1 cellular context compared by ENCODE assay signal in genomic region chr17:74870512-74870911, GRCh38.
TF ChIP-seq lines count a peak whose summit lies in the region.

No MANE protein-coding gene starts in this region.

TF ChIP-seq in HepG2, 621 proteins besides CTCF, POLR2A, EP300 and RAD21 (continues in another document):
- no peak for TF ChIP-seq ZNF652 (CRISPR knock-in tag; IDR thresholded peaks at IDR 0.05; ENCODE audit: borderline replicate concordance, low read depth)
- TF ChIP-seq DMAP1 (CRISPR knock-in tag; IDR thresholded peaks at IDR 0.05) = 0 out of 2 replicates have a peak, but pooled peaks have one; percentile 30
- TF ChIP-seq SIN3A (IDR thresholded peaks at IDR 0.05; ENCODE audit: borderline replicate concordance, low read depth, low read length) = no peak
- TF ChIP-seq KAT7 (CRISPR knock-in tag; IDR thresholded peaks at IDR 0.05; ENCODE audit: borderline replicate concordance) = 0 out of 2 replicates have a peak, but pooled peaks have one; percentile 45
- TF ChIP-seq STAT5B (CRISPR knock-in tag; IDR thresholded peaks at IDR 0.05) = no peak
- peak; percentile 57 for TF ChIP-seq ZNF687 (CRISPR knock-in tag; IDR thresholded peaks at IDR 0.05)
- TF ChIP-seq BCLAF1 (IDR thresholded peaks at IDR 0.05) = no peak
- no peak for TF ChIP-seq FIP1L1 (IDR thresholded peaks at IDR 0.05; ENCODE audit: borderline replicate concordance, insufficient read depth, low read depth, low read length)
- no peak for TF ChIP-seq PCBP1 (IDR thresholded peaks at IDR 0.05; ENCODE audit: borderline replicate concordance, low read depth, low read length)
- no peak for TF ChIP-seq ATF6 (CRISPR knock-in tag; conservative IDR thresholded peaks at IDR 0.05)
- no peak for TF ChIP-seq KLF12 (CRISPR knock-in tag; IDR thresholded peaks at IDR 0.05; ENCODE audit: borderline replicate concordance)
- peak; percentile 25; the same call in 1 of the 2 replicates for TF ChIP-seq HDAC1 (CRISPR knock-in tag; IDR thresholded peaks at IDR 0.05)
- TF ChIP-seq ZNF138 (CRISPR knock-in tag; IDR thresholded peaks at IDR 0.05; ENCODE audit: low read depth) = no peak
- no peak for TF ChIP-seq ZBTB7B (CRISPR knock-in tag; IDR thresholded peaks at IDR 0.05)
- TF ChIP-seq ZFX (CRISPR knock-in tag; IDR thresholded peaks at IDR 0.05; ENCODE audit: low read depth) = peak; percentile 42; the same call in 1 of the 2 replicates
- no peak for TF ChIP-seq TRAFD1 (CRISPR knock-in tag; IDR thresholded peaks at IDR 0.05; ENCODE audit: borderline replicate concordance)
- TF ChIP-seq ZFP91 (CRISPR knock-in tag; IDR thresholded peaks at IDR 0.05; ENCODE audit: borderline replicate concordance) = no peak
- TF ChIP-seq MNT (IDR thresholded peaks at IDR 0.05) = 0 out of 2 replicates have a peak, but pooled peaks have one; percentile 5
- no peak for TF ChIP-seq ZNF879 (CRISPR knock-in tag; IDR thresholded peaks at IDR 0.05)
- 0 out of 2 replicates have a peak, but pooled peaks have one; percentile 53 for TF ChIP-seq GATAD2A (CRISPR knock-in tag; IDR thresholded peaks at IDR 0.05)
- TF ChIP-seq SUZ12 (IDR thresholded peaks at IDR 0.05; ENCODE audit: low read depth, low read length) = no peak
- no peak for TF ChIP-seq SRSF4 (IDR thresholded peaks at IDR 0.05; ENCODE audit: low read depth, low read length, poor library complexity, severe bottlenecking)
- peak; percentile 62; the same call in 1 of the 2 replicates for TF ChIP-seq FOSL2 (CRISPR knock-in tag; IDR thresholded peaks at IDR 0.05)
- TF ChIP-seq ZNF121 (CRISPR knock-in tag; IDR thresholded peaks at IDR 0.05) = peak; percentile 50; the same call in 1 of the 2 replicates
- TF ChIP-seq ZSCAN22 (CRISPR knock-in tag; IDR thresholded peaks at IDR 0.05) = no peak
- TF ChIP-seq SOX13 (IDR thresholded peaks at IDR 0.05) = no peak
- TF ChIP-seq SOX13 (CRISPR knock-in tag; conservative IDR thresholded peaks at IDR 0.05 in 1 of 2, IDR thresholded peaks at IDR 0.05 in 1 of 2) = 0 out of 4 replicates have a peak, but pooled peaks of 1 of the 2 experiments have one; percentile 12
- TF ChIP-seq PATZ1 (CRISPR knock-in tag; IDR thresholded peaks at IDR 0.05) = peak; percentile 82
- no peak for TF ChIP-seq XRCC5 (optimal IDR thresholded peaks at IDR 0.05; ENCODE audit: low read length)
- TF ChIP-seq ETV6 (CRISPR knock-in tag; conservative IDR thresholded peaks at IDR 0.05) = no peak
- TF ChIP-seq YEATS2 (CRISPR knock-in tag; IDR thresholded peaks at IDR 0.05; ENCODE audit: borderline replicate concordance) = no peak
- peak; percentile 57 for TF ChIP-seq ZNF770 (CRISPR knock-in tag; IDR thresholded peaks at IDR 0.05)
- no peak for TF ChIP-seq CREB1 (IDR thresholded peaks at IDR 0.05)
- no peak for TF ChIP-seq CREB1 (CRISPR knock-in tag; IDR thresholded peaks at IDR 0.05)
- no peak for TF ChIP-seq RBFOX2 (IDR thresholded peaks at IDR 0.05; ENCODE audit: low read depth, low read length)
- peak; percentile 43; the same call in 1 of the 2 replicates for TF ChIP-seq HNF1B (CRISPR knock-in tag; IDR thresholded peaks at IDR 0.05)
- peak; percentile 23; the same call in 1 of the 2 replicates for TF ChIP-seq HNF4A (CRISPR knock-in tag; IDR thresholded peaks at IDR 0.05)
- TF ChIP-seq MAFF (IDR thresholded peaks at IDR 0.05; ENCODE audit: low read depth, low read length) = no peak
- TF ChIP-seq ZMYM4 (CRISPR knock-in tag; IDR thresholded peaks at IDR 0.05) = peak; percentile 10; the same call in 1 of the 2 replicates
- TF ChIP-seq ZNF263 (CRISPR knock-in tag; IDR thresholded peaks at IDR 0.05) = peak; percentile 98
- peak; percentile 66 for TF ChIP-seq MAX (IDR thresholded peaks at IDR 0.05)
- no peak for TF ChIP-seq ZNF234 (CRISPR knock-in tag; conservative IDR thresholded peaks at IDR 0.05)
